Comparison of ENCODE assay signal across 10 cellular contexts in the genomic region with DNA sequence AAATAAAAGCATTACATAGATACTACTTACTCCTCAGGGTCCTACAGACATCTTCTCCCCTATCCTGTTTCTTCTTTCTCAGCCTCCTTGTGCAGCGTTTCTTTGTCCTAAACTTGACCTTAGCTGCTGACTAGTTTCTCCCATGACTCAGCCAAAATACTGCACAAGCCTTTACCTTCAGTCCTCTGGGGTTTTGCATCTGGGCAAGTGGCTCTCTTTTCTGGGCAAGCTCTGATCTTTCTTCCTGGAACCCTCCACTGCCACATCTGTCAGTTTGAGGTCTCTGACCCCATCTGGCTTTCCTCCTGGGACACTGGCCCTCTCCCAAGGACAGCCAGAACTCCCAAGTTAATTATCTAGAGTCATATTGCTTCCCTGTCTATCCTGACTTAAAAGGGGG.
DNase-seq lines count a peak whose midpoint lies in the region; ATAC-seq and TF ChIP-seq lines count a peak whose summit lies in the region.
"Had no signal": no experiment of that assay in that cellular context is flagged by ENCODE, and none has a peak within 500 bp of the region (broad histone marks: within the 10 kb centered on the region; RNA-seq: fewer than 3 reads in every experiment).

No MANE protein-coding gene starts in this region.

- CTCF ChIA-PET in A673 (lab: Charles Lee): no interaction called here

- DNase-seq in A172 (ENCODE audit: low spot score) (peak; percentile 59), foreskin fibroblast (peak; percentile 6 to 65), Peyer's patch (no peak), HT-29 (ENCODE audit: low spot score) (no peak), NOMO-1 (lab: John Stamatoyannopoulos, UW; ENCODE audit: unreplicated experiment in 2 of 2) (no peak), A673 (ENCODE audit: low spot score) (no peak)
- DNase-seq: CD4-positive, CD25-positive, alpha-beta regulatory T cell; NCI-H2081 had no signal

- intact Hi-C loops in A673 (cut with micrococcal nuclease; ENCODE audit: unreplicated experiment): no loop called here

- peak; percentile 64 for ATAC-seq in GM19463 (IDR thresholded peaks at IDR 0.05; ENCODE audit: unreplicated experiment)
- peak; percentile 36 for ATAC-seq in HG03565 (IDR thresholded peaks at IDR 0.05; ENCODE audit: unreplicated experiment)

- H3K36me3 ChIP-seq in Peyer's patch (no peaks in the 10 kb centered on the region), A673 (ENCODE audit: insufficient read depth, low read length, poor library complexity, severe bottlenecking) (no peaks in the 10 kb centered on the region)

- H3K27ac ChIP-seq in Peyer's patch (peak overlapping the region in 1 of 4 donors; percentile 16), A673 (ENCODE audit: low read depth, low read length, poor library complexity, severe bottlenecking) (no peak overlapping the region)

- TF ChIP-seq POLR2A in Peyer's patch (IDR thresholded peaks at IDR 0.05): no peak

- POLR2A ChIA-PET in A673 (lab: Charles Lee; ENCODE audit: low non-redundant PET): no interaction called here

- H3K4me3 ChIP-seq in foreskin fibroblast (ENCODE audit: low read depth in 1 of 2, low read length in 2 of 2) (no peak overlapping the region), Peyer's patch (no peak overlapping the region), A673 (ENCODE audit: low read depth, low read length, poor library complexity, severe bottlenecking) (no peak overlapping the region)

- BruUV-seq in A673 (replicated peaks; lab: Mats Ljungman, UMichigan): no TSS peak

- H3K4me1 ChIP-seq in Peyer's patch (no peaks in the 10 kb centered on the region), A673 (ENCODE audit: insufficient read depth, low read length, poor library complexity, severe bottlenecking) (no peaks in the 10 kb centered on the region)

- TF ChIP-seq CTCF in foreskin fibroblast (IDR thresholded peaks at IDR 0.05; ENCODE audit: low read depth, low read length): no peak
- no peak for TF ChIP-seq CTCF in Peyer's patch (IDR thresholded peaks at IDR 0.05)
- no peak for TF ChIP-seq CTCF in A673 (conservative IDR thresholded peaks at IDR 0.05; ENCODE audit: low read depth, low read length)

- no peaks in the 10 kb centered on the region for H3K9me3 ChIP-seq in Peyer's patch
- peaks cover 8% of the 10 kb centered on the region for H3K9me3 ChIP-seq in A673 (ENCODE audit: low read depth, low read length, poor library complexity, severe bottlenecking)

- H3K27me3 ChIP-seq in Peyer's patch (no peaks in the 10 kb centered on the region), A673 (replicated peaks; ENCODE audit: insufficient read depth, low read depth, low read length, poor library complexity) (peaks cover 4% of the 10 kb centered on the region)

Comparison
In these comparisons a context has a peak if more than half of its experiments do, and no peak if none do; other contexts are left out.
1. DNase-seq: peak in A172 (single experiment) and foreskin fibroblast (2 of 2); none in Peyer's patch (0 of 3), HT-29 (single experiment), NOMO-1 (0 of 2) and A673 (single experiment).